In the genomic region with DNA sequence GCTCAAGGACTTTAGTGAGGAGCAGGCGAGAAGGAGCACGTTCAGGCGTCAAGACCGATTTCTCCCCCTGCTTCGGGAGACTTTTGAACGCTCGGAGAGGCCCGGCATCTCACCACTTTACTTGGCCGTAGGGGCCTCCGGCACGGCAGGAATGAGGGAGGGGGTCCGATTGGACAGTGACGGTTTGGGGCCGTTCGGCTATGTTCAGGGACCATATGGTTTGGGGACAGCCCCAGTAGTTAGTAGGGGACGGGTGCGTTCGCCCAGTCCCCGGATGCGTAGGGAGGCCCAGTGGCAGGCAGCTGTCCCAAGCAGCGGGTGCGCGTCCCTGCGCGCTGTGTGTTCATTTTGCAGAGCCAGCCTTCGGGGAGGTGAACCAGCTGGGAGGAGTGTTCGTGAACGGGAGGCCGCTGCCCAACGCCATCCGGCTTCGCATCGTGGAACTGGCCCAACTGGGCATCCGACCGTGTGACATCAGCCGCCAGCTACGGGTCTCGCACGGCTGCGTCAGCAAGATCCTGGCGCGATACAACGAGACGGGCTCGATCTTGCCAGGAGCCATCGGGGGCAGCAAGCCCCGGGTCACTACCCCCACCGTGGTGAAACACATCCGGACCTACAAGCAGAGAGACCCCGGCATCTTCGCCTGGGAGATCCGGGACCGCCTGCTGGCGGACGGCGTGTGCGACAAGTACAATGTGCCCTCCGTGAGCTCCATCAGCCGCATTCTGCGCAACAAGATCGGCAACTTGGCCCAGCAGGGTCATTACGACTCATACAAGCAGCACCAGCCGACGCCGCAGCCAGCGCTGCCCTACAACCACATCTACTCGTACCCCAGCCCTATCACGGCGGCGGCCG, we compare ENCODE assay signal across 8 cellular contexts. TPM values are rescaled to one million over a fixed set of nuclear protein-coding genes. Genes with fewer than 3 reads are reported as not detected.
DNase-seq lines count a peak whose midpoint lies in the region; ATAC-seq and TF ChIP-seq lines count a peak whose summit lies in the region.

No MANE protein-coding gene starts in this region.

- no peaks in the 10 kb centered on the region for H3K9me3 ChIP-seq in CD4-positive, alpha-beta memory T cell (ENCODE audit: control insufficient read depth in 1 of 2, low read length in 2 of 2)

- H3K27ac Mint-ChIP-seq in CD4-positive, alpha-beta memory T cell: peak overlapping the region in 1 of 7 donors; percentile 18
- H3K27ac Mint-ChIP-seq in central memory CD8-positive, alpha-beta T cell (ENCODE audit: low read depth): no peak overlapping the region
- no peak overlapping the region for H3K27ac Mint-ChIP-seq in nephron progenitor cell

- peaks cover 26% of the 10 kb centered on the region for H3K4me1 ChIP-seq in CD4-positive, alpha-beta memory T cell (ENCODE audit: insufficient read depth, low read length)

- intact Hi-C loops in CD4-positive, alpha-beta memory T cell (cut with micrococcal nuclease): no loop called here

- H3K4me3 ChIP-seq in CD4-positive, alpha-beta memory T cell (ENCODE audit: low read length in 2 of 2): no peak overlapping the region
- H3K4me3 ChIP-seq in Jurkat, Clone E6-1 (ENCODE audit: low read length): peak overlapping the region; percentile 76

- POLR2A ChIA-PET in CD4-positive, alpha-beta memory T cell (lab: Charles Lee; ENCODE audit: partially characterized antibody): no interaction called here

- peak; percentile 20 for TF ChIP-seq CTCF in nephron progenitor cell (IDR thresholded peaks at IDR 0.05)

- CTCF ChIA-PET in CD4-positive, alpha-beta memory T cell (lab: Charles Lee; ENCODE audit: partially characterized antibody): no interaction called here

- H3K36me3 Mint-ChIP-seq in CD4-positive, alpha-beta memory T cell: peaks cover 1 to 7% of the 10 kb centered on the region in 2 donors
- H3K36me3 Mint-ChIP-seq in central memory CD8-positive, alpha-beta T cell (ENCODE audit: insufficient read depth): peaks cover 2% of the 10 kb centered on the region
- H3K36me3 Mint-ChIP-seq in nephron progenitor cell (ENCODE audit: low read depth): peaks cover 1% of the 10 kb centered on the region

- no peak for DNase-seq in CD4-positive, alpha-beta memory T cell
- no peak for DNase-seq in Jurkat, Clone E6-1 (ENCODE audit: low read depth, low spot score)
- DNase-seq in central memory CD8-positive, alpha-beta T cell (ENCODE audit: low spot score in 2 of 2): no peak
- peak; percentile 57 for DNase-seq in nephron progenitor cell
- no peak for DNase-seq in foreskin melanocyte
- no peak for DNase-seq in COLO829 (ENCODE audit: low spot score)

- ATAC-seq in central memory CD8-positive, alpha-beta T cell (replicated peaks; ENCODE audit: extremely low read depth, poor library complexity, severe bottlenecking): no peak
- ATAC-seq in HG02885 (IDR thresholded peaks at IDR 0.05; ENCODE audit: poor library complexity, unreplicated experiment) (no peak), GM19035 (IDR thresholded peaks at IDR 0.05; ENCODE audit: unreplicated experiment) (no peak)

- H3K27ac ChIP-seq in CD4-positive, alpha-beta memory T cell (ENCODE audit: low read depth, low read length): no peak overlapping the region

- H3K4me1 Mint-ChIP-seq in CD4-positive, alpha-beta memory T cell: peaks cover 20 to 64% (median 37%) of the 10 kb centered on the region in 4 donors
- peaks cover 5% of the 10 kb centered on the region for H3K4me1 Mint-ChIP-seq in central memory CD8-positive, alpha-beta T cell
- H3K4me1 Mint-ChIP-seq in nephron progenitor cell: peaks cover 90% of the 10 kb centered on the region

- H3K27me3 ChIP-seq in CD4-positive, alpha-beta memory T cell (ENCODE audit: insufficient read depth, low read length): peaks cover 24% of the 10 kb centered on the region

- H3K9me3 Mint-ChIP-seq in CD4-positive, alpha-beta memory T cell: peaks cover 0 to 25% (median 14%) of the 10 kb centered on the region in 8 donors
- peaks cover 10% of the 10 kb centered on the region for H3K9me3 Mint-ChIP-seq in central memory CD8-positive, alpha-beta T cell
- no peaks in the 10 kb centered on the region for H3K9me3 Mint-ChIP-seq in nephron progenitor cell

- H3K27me3 Mint-ChIP-seq in CD4-positive, alpha-beta memory T cell: peaks cover 60 to 77% of the 10 kb centered on the region in 2 donors
- peaks cover 91% of the 10 kb centered on the region for H3K27me3 Mint-ChIP-seq in central memory CD8-positive, alpha-beta T cell
- H3K27me3 Mint-ChIP-seq in nephron progenitor cell (ENCODE audit: low read depth, poor library complexity): peaks cover 96% of the 10 kb centered on the region

- H3K36me3 ChIP-seq in CD4-positive, alpha-beta memory T cell (ENCODE audit: insufficient read depth, low read length): no peaks in the 10 kb centered on the region

- H3K4me3 Mint-ChIP-seq in CD4-positive, alpha-beta memory T cell: peak overlapping the region in 6 of 8 donors; percentile 20 to 73 (median 58)
- peak overlapping the region; percentile 9 for H3K4me3 Mint-ChIP-seq in central memory CD8-positive, alpha-beta T cell
- peak overlapping the region; percentile 87 for H3K4me3 Mint-ChIP-seq in nephron progenitor cell

RNA-seq across cellular contexts. Expression of a gene that starts 1.1 kb away (rescaled TPM):
- total RNA-seq in CD4-positive, alpha-beta memory T cell: not detected
- under 1 TPM in 1 of 2 donors, not detected in 1; 0.03 TPM for polyA plus RNA-seq in CD4-positive, alpha-beta memory T cell
- polyA plus RNA-seq in Jurkat, Clone E6-1 (2012; ENCODE audit: insufficient read depth, insufficient read length): 7.7 TPM

Comparison
In these comparisons a context has a peak if more than half of its experiments do, and no peak if none do; other contexts are left out.
1. H3K4me3 Mint-ChIP-seq: peak in every context shown above with its lines; median percentile 87 in nephron progenitor cell; 58 in CD4-positive, alpha-beta memory T cell; 9 in central memory CD8-positive, alpha-beta T cell.